11 cellular contexts compared by ENCODE assay signal in the genomic region with DNA sequence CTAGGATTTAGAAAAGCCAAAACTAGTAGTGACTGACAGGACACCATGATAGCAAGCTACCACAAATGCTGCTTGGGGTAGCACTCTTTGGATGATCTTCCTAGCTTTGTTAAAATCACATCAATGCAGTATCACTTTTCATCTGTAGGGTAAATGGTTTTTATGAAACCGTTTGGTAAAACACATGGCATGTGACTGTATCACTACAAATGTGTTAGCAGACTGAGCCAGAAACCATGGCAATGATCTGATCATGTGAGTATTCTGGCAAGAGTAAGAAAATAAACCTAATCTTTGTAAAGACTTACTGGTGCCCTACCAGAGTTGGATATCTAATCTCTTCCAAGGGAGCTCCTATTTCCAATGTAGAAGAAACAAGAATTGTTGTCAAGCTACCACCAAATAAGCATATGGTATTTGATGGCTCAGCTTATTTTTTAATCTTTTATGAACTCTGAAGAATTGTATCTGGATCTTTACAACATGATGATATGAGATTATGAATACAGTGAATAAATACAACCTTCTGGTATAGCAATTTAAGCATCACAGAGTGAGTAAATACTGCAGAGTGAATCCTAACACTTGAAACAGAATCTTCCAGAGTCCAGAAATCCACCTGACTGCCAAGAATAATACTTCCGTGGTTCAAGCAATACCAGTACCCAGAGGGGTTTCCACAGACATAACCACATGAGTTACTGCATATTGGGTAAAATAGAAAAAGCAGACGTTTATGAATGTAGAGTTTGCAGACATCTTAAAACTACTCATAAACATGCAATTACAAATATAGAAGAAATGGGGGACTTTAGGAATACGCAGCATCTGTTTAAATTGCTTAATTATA.
DNase-seq lines count a peak whose midpoint lies in the region; ATAC-seq and TF ChIP-seq lines count a peak whose summit lies in the region.
"Had no signal": no experiment of that assay in that cellular context is flagged by ENCODE, and none has a peak within 500 bp of the region (broad histone marks: within the 10 kb centered on the region; RNA-seq: fewer than 3 reads in every experiment).

No MANE protein-coding gene starts in this region.

- H3K4me3 ChIP-seq in AG04450 (ENCODE audit: low read depth, low read length) (peak overlapping the region; percentile 65; the same call in 1 of the 2 replicates), neuron (ENCODE audit: low read length) (peak overlapping the region; percentile 64)

- H3K27me3 Mint-ChIP-seq in activated CD4-positive, alpha-beta T cell treated with anti-CD3 and anti-CD28 coated beads, Interleukin-2, amount 10 ng/mL, durations not matched to agents 24 days and 14 days, result peaks cover 12% of the 10 kb centered on the region

- peaks cover 17% of the 10 kb centered on the region for H3K4me1 ChIP-seq in neuron (ENCODE audit: insufficient read depth, low read length)

- H3K27ac Mint-ChIP-seq in activated CD4-positive, alpha-beta T cell treated with anti-CD3 and anti-CD28 coated beads, Interleukin-2, amount 10 ng/mL, durations not matched to agents 24 days and 14 days, result no peak overlapping the region
- H3K27ac Mint-ChIP-seq: effector memory CD8-positive, alpha-beta T cell; memory B cell had no signal

- H3K4me3 Mint-ChIP-seq in activated CD4-positive, alpha-beta T cell treated with anti-CD3 and anti-CD28 coated beads, Interleukin-2, amount 10 ng/mL, durations not matched to agents 24 days and 14 days, result no peak overlapping the region
- H3K4me3 Mint-ChIP-seq: effector memory CD8-positive, alpha-beta T cell; memory B cell had no signal

- TF ChIP-seq POLR2A in erythroblast (IDR thresholded peaks at IDR 0.05; ENCODE audit: low read length), result no peak

- H3K36me3 ChIP-seq in neuron (ENCODE audit: insufficient read depth, low read length), result no peaks in the 10 kb centered on the region

- H3K36me3 Mint-ChIP-seq in activated CD4-positive, alpha-beta T cell treated with anti-CD3 and anti-CD28 coated beads, Interleukin-2, amount 10 ng/mL, durations not matched to agents 24 days and 14 days (ENCODE audit: low read depth), result no peaks in the 10 kb centered on the region
- H3K36me3 Mint-ChIP-seq: memory B cell had no signal

- H3K27ac ChIP-seq in AG04450 (ENCODE audit: low read depth, low read length), result no peak overlapping the region

- intact Hi-C loops in activated CD4-positive, alpha-beta T cell treated with anti-CD3 and anti-CD28 coated beads, Interleukin-2, amount 10 ng/mL, durations not matched to agents 24 days and 14 days (cut with micrococcal nuclease), result loop anchor here (5.0 kb wide), 3 partner anchors 43 to 143 kb away; no protein-coding TSS in a partner anchor

- H3K9me3 ChIP-seq in AG04450 (ENCODE audit: control insufficient read depth, insufficient read depth, low read length) (no peaks in the 10 kb centered on the region), neuron (ENCODE audit: low read length) (no peaks in the 10 kb centered on the region)

- H2AFZ ChIP-seq in neuron (ENCODE audit: low read depth, low read length), result no peak overlapping the region

- POLR2A ChIA-PET in AG04450 (lab: Yijun Ruan, JAX), result no interaction called here

- peak; percentile 29 for TF ChIP-seq CTCF in AG04450 (IDR thresholded peaks at IDR 0.05; ENCODE audit: low read depth, low read length)

- no peak for ATAC-seq in HG03135 (IDR thresholded peaks at IDR 0.05; ENCODE audit: unreplicated experiment)
- ATAC-seq: effector memory CD8-positive, alpha-beta T cell had no signal

- DNase-seq in AG04450 (ENCODE audit: low read depth, low spot score) (no peak), LHCN-M2 (ENCODE audit: low read depth) (peak; percentile 45), erythroblast (lab: John Stamatoyannopoulos, UW) (peak; percentile 18 to 72), iPS-NIHi11 (ENCODE audit: low spot score) (no peak), A172 (ENCODE audit: low spot score) (no peak)
- DNase-seq in activated CD4-positive, alpha-beta T cell treated with anti-CD3 and anti-CD28 coated beads, Interleukin-2, amount 10 ng/mL, durations not matched to agents 24 days and 14 days, result no peak
- DNase-seq: activated T-cell treated with anti-CD3 and anti-CD28 coated beads for 4 hours; effector memory CD8-positive, alpha-beta T cell had no signal

- CTCF ChIA-PET in AG04450 (lab: Charles Lee), result interaction anchor here (0.8 to 3.2 kb wide), 11 partner anchors 13 to 559 kb away, joined by 3 to 14 read pairs (median 4); no protein-coding TSS in a partner anchor

- H3K9me3 Mint-ChIP-seq in activated CD4-positive, alpha-beta T cell treated with anti-CD3 and anti-CD28 coated beads, Interleukin-2, amount 10 ng/mL, durations not matched to agents 24 days and 14 days, result no peaks in the 10 kb centered on the region
- H3K9me3 Mint-ChIP-seq: effector memory CD8-positive, alpha-beta T cell; memory B cell had no signal

- peaks cover 20% of the 10 kb centered on the region for H3K4me1 Mint-ChIP-seq in activated CD4-positive, alpha-beta T cell treated with anti-CD3 and anti-CD28 coated beads, Interleukin-2, amount 10 ng/mL, durations not matched to agents 24 days and 14 days

- no peaks in the 10 kb centered on the region for H3K27me3 ChIP-seq in AG04450 (ENCODE audit: control insufficient read depth, insufficient read depth, low read length)
- no peaks in the 10 kb centered on the region for H3K27me3 ChIP-seq in neuron (ENCODE audit: insufficient read depth, low read length)

Comparison
In these comparisons a context has a peak if more than half of its experiments do, and no peak if none do; other contexts are left out.
1. DNase-seq: peak in LHCN-M2 (single experiment) and erythroblast (2 of 2); none in AG04450 (single experiment), activated CD4-positive, alpha-beta T cell treated with anti-CD3 and anti-CD28 coated beads, Interleukin-2, amount 10 ng/mL, durations not matched to agents 24 days and 14 days (single experiment), iPS-NIHi11 (single experiment) and A172 (single experiment).